Comparison of ENCODE assay signal across 25 cellular contexts in the genomic region with DNA sequence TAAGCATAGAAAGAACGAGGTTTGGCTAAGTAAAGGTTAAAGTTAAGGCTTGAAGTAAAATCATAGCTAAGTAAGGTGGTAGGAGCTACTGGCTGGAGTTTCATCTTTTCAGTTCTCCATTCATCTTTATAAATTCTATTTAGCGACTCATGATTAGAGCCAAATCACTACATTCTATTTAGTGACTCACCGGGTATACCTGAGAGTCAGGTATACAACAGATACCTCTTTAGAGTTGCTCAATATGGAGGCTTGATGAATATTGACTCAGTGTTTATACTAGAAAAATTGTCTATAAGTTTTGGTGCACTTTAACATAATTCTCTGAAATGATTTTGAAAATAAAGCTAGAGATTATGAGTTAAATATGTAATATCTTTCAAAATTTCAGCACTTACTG.
DNase-seq lines count a peak whose midpoint lies in the region; ATAC-seq, FAIRE-seq and TF ChIP-seq lines count a peak whose summit lies in the region.
"Had no signal": no experiment of that assay in that cellular context is flagged by ENCODE, and none has a peak within 500 bp of the region (broad histone marks: within the 10 kb centered on the region; RNA-seq: fewer than 3 reads in every experiment).

No MANE protein-coding gene starts in this region.

- no peak for FAIRE-seq in bronchial epithelial cell (lab: Jason Lieb, UNC)
- FAIRE-seq: A204.1, GM12878, GM12892, GM18507 had no signal

- TF ChIP-seq CTCF in RWPE2 (IDR thresholded peaks at IDR 0.05; ENCODE audit: poor library complexity, severe bottlenecking) (no peak), bronchial epithelial cell (IDR thresholded peaks at IDR 0.05; ENCODE audit: insufficient read depth, low read length, severe bottlenecking) (no peak), foreskin keratinocyte (conservative IDR thresholded peaks at IDR 0.05) (no peak)

- no peaks in the 10 kb centered on the region for H3K36me3 ChIP-seq in RWPE2 (ENCODE audit: low read depth)
- H3K36me3 ChIP-seq in bronchial epithelial cell (ENCODE audit: control insufficient read depth, insufficient read depth, low read length) = no peaks in the 10 kb centered on the region
- H3K36me3 ChIP-seq: BE2C, BLaER1 had no signal

- H3K4me3 ChIP-seq in RWPE2 (ENCODE audit: severe bottlenecking) = no peak overlapping the region
- H3K4me3 ChIP-seq in bronchial epithelial cell (ENCODE audit: low read depth, low read length) = no peak overlapping the region
- H3K4me3 ChIP-seq: BLaER1, GM12878 had no signal

- DNase-seq in RWPE2 (ENCODE audit: low spot score) = no peak
- DNase-seq in bronchial epithelial cell (ENCODE audit: low read depth) = peak; percentile 50
- DNase-seq in foreskin keratinocyte = peak; percentile 11 to 60
- no peak for DNase-seq in NCI-H187 (lab: John Stamatoyannopoulos, UW)
- DNase-seq: 8988T; ACHN; BE2C; C1 segment of cervical spinal cord; CD4-positive, alpha-beta memory T cell; CD4-positive, CD25-positive, alpha-beta regulatory T cell; CD8-positive, alpha-beta memory T cell; COR-L47; DMS 273 treated with DMSO at 0.1 percent for 48 hours; DMS153; DMS53; DMS79; DND-41; EL; GDM1 had no signal

- ATAC-seq in RWPE2 (ENCODE audit: low read depth) (0 out of 3 replicates have a peak, but pooled peaks have one; percentile 35), foreskin keratinocyte (peak; percentile 70), HG02885 (IDR thresholded peaks at IDR 0.05; ENCODE audit: poor library complexity, unreplicated experiment) (no peak)
- ATAC-seq: GM12878 had no signal

- no peaks in the 10 kb centered on the region for H3K27me3 ChIP-seq in RWPE2 (ENCODE audit: insufficient read depth, poor library complexity, severe bottlenecking)
- H3K27me3 ChIP-seq in bronchial epithelial cell (ENCODE audit: control insufficient read depth, insufficient read depth, low read length) = no peaks in the 10 kb centered on the region
- H3K27me3 ChIP-seq in foreskin keratinocyte = no peaks in the 10 kb centered on the region
- H3K27me3 ChIP-seq: BE2C, BLaER1 had no signal

- no peak overlapping the region for H3K27ac ChIP-seq in RWPE2 (ENCODE audit: poor library complexity, severe bottlenecking)
- no peak overlapping the region for H3K27ac ChIP-seq in foreskin keratinocyte
- H3K27ac ChIP-seq: BLaER1 had no signal

- H3K9me3 ChIP-seq in RWPE2 (ENCODE audit: severe bottlenecking) = no peaks in the 10 kb centered on the region
- H3K9me3 ChIP-seq: BE2C, BLaER1 had no signal

- no peaks in the 10 kb centered on the region for H3K4me1 ChIP-seq in RWPE2 (ENCODE audit: insufficient read depth, poor library complexity, severe bottlenecking)
- H3K4me1 ChIP-seq in foreskin keratinocyte = peaks cover 4% of the 10 kb centered on the region
- H3K4me1 ChIP-seq: BE2C, BLaER1 had no signal

Comparison
In these comparisons a context has a peak if more than half of its experiments do, and no peak if none do; other contexts are left out.
1. DNase-seq: peak in bronchial epithelial cell (single experiment) and foreskin keratinocyte (2 of 2); none in RWPE2 (single experiment) and NCI-H187 (0 of 2).